ENCODE assay signal across 8 cellular contexts in the genomic region with DNA sequence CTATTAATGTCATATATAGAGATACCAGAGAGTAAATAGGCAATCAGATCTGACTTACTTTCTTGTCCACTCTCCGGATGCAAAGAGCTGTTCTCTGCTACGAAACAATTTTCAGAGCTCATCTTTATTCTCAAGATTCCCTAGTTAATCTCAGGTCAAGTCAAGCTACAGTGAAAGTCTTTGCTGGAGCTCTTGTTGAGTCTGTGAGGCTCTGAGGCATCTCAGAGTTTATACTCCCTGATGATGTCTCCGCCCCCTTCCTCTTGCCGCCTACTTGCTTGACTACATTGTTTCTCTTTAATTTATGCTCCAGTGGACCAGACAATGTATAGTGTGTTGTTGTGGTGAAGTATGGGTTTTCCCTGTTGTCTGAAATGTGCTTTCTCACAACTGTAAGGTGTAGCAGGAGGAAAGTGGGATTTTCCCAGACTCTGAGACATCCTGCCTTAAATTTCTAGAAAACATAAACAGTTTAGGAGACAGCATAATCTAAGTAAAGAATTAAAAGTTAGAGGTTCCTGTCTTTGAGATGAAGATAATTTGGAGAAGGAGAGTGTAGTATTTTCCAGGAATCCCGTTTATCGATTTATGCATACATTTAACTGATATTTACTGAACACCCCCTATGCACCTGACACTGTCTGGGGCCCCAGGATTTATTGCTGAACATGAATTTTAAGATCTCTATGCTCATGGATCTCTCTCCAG. TPM values are rescaled to one million over a fixed set of nuclear protein-coding genes. Genes with fewer than 3 reads are reported as not detected.
DNase-seq lines count a peak whose midpoint lies in the region; ATAC-seq and TF ChIP-seq lines count a peak whose summit lies in the region.

CD69 (minus strand) TSS at position 203 of the 708 bp plus-strand sequence; CDS start at position 122, 81 bp downstream.

- no peaks in the 10 kb centered on the region for H3K27me3 Mint-ChIP-seq in activated naive CD4-positive, alpha-beta T cell treated with anti-CD3 and anti-CD28 coated beads, Interleukin-2, amount 50 U/mL, for 24 hours
- no peaks in the 10 kb centered on the region for H3K27me3 Mint-ChIP-seq in mesothelial cell of epicardium (ENCODE audit: low read depth)

- peak within 1 kb of the TSS; percentile 100 for H3K27ac Mint-ChIP-seq in activated naive CD4-positive, alpha-beta T cell treated with anti-CD3 and anti-CD28 coated beads, Interleukin-2, amount 50 U/mL, for 24 hours
- H3K27ac Mint-ChIP-seq in mesothelial cell of epicardium, result no peak within 1 kb of the TSS

- H3K9ac ChIP-seq in SU-DHL-6 (ENCODE audit: low read length), result no peak within 1 kb of the TSS

- H3K4me2 ChIP-seq in SU-DHL-6 (ENCODE audit: low read depth, low read length, poor library complexity, severe bottlenecking) (peak within 1 kb of the TSS; percentile 51), osteoblast (ENCODE audit: insufficient read depth, low read length) (no peak within 1 kb of the TSS)

- H3K4me1 Mint-ChIP-seq in activated naive CD4-positive, alpha-beta T cell treated with anti-CD3 and anti-CD28 coated beads, Interleukin-2, amount 50 U/mL, for 24 hours, result peaks cover 37% of the 10 kb centered on the region
- H3K4me1 Mint-ChIP-seq in mesothelial cell of epicardium, result peaks cover 9% of the 10 kb centered on the region

- H2AFZ ChIP-seq in SU-DHL-6 (ENCODE audit: low read depth, low read length, severe bottlenecking), result no peak within 1 kb of the TSS
- H2AFZ ChIP-seq in osteoblast (ENCODE audit: low read length), result no peak within 1 kb of the TSS

- H3K4me3 Mint-ChIP-seq in activated naive CD4-positive, alpha-beta T cell treated with anti-CD3 and anti-CD28 coated beads, Interleukin-2, amount 50 U/mL, for 24 hours, result peak within 1 kb of the TSS; percentile 100
- no peak within 1 kb of the TSS for H3K4me3 Mint-ChIP-seq in mesothelial cell of epicardium

- H3K9me3 ChIP-seq in SU-DHL-6 (ENCODE audit: insufficient read depth, low read length) (no peaks in the 10 kb centered on the region), osteoblast (ENCODE audit: low read depth, low read length) (no peaks in the 10 kb centered on the region), SJCRH30 (replicated peaks) (no peaks in the 10 kb centered on the region)

- DNase-seq in GM12865 (ENCODE audit: low read depth) (peak; percentile 91), osteoblast (ENCODE audit: insufficient read length, low spot score, missing footprints) (peak; percentile 9), SJCRH30 (no peak), SW480 (ENCODE audit: low spot score) (no peak), mesothelial cell of epicardium (ENCODE audit: low spot score in 2 of 2, unreplicated experiment in 2 of 2) (no peak)

- ATAC-seq in HG02759 (IDR thresholded peaks at IDR 0.05; ENCODE audit: unreplicated experiment), result peak; percentile 57

- no peaks in the 10 kb centered on the region for H3K9me2 ChIP-seq in SU-DHL-6 (replicated peaks; ENCODE audit: insufficient read depth, low read length)

- H3K27me3 ChIP-seq in SU-DHL-6 (ENCODE audit: low read length), result no peaks in the 10 kb centered on the region
- no peaks in the 10 kb centered on the region for H3K27me3 ChIP-seq in osteoblast (ENCODE audit: insufficient read depth, low read length)
- H3K27me3 ChIP-seq in SJCRH30, result no peaks in the 10 kb centered on the region; the same call in 1 of the 2 replicates

- H3K27ac ChIP-seq in SU-DHL-6 (ENCODE audit: low read depth, low read length) (no peak within 1 kb of the TSS), osteoblast (ENCODE audit: low read depth, low read length) (no peak within 1 kb of the TSS), SJCRH30 (no peak within 1 kb of the TSS)

- H3K36me3 Mint-ChIP-seq in activated naive CD4-positive, alpha-beta T cell treated with anti-CD3 and anti-CD28 coated beads, Interleukin-2, amount 50 U/mL, for 24 hours, result peaks cover 38% of the 10 kb centered on the region
- no peaks in the 10 kb centered on the region for H3K36me3 Mint-ChIP-seq in mesothelial cell of epicardium

- H3K4me1 ChIP-seq in osteoblast (ENCODE audit: insufficient read depth, low read length) (no peaks in the 10 kb centered on the region), SJCRH30 (no peaks in the 10 kb centered on the region)

- H3K4me3 ChIP-seq in GM12865 (ENCODE audit: low read depth, low read length), result peak within 1 kb of the TSS; percentile 65
- peak within 1 kb of the TSS; percentile 13 for H3K4me3 ChIP-seq in SU-DHL-6 (ENCODE audit: insufficient read depth, low read length, poor library complexity, severe bottlenecking)
- no peak within 1 kb of the TSS for H3K4me3 ChIP-seq in osteoblast (ENCODE audit: insufficient read depth, low read length)
- H3K4me3 ChIP-seq in SJCRH30, result no peak within 1 kb of the TSS

- H3K9me3 Mint-ChIP-seq in activated naive CD4-positive, alpha-beta T cell treated with anti-CD3 and anti-CD28 coated beads, Interleukin-2, amount 50 U/mL, for 24 hours, result no peaks in the 10 kb centered on the region
- no peaks in the 10 kb centered on the region for H3K9me3 Mint-ChIP-seq in mesothelial cell of epicardium

- H3K79me2 ChIP-seq in SU-DHL-6 (ENCODE audit: insufficient read depth, low read length), result no peaks in the 10 kb centered on the region
- H3K79me2 ChIP-seq in osteoblast (ENCODE audit: insufficient read depth, low read length), result no peaks in the 10 kb centered on the region

- H3F3A ChIP-seq in SU-DHL-6 (ENCODE audit: insufficient read depth), result peaks cover 13% of the 10 kb centered on the region

- H3K36me3 ChIP-seq in SU-DHL-6 (ENCODE audit: low read length), result no peaks in the 10 kb centered on the region
- no peaks in the 10 kb centered on the region for H3K36me3 ChIP-seq in osteoblast (ENCODE audit: insufficient read depth, low read length)
- no peaks in the 10 kb centered on the region for H3K36me3 ChIP-seq in SJCRH30

- TF ChIP-seq CTCF in GM12865 (IDR thresholded peaks at IDR 0.05; ENCODE audit: insufficient read depth, low read depth, low read length, missing control alignments), result no peak
- no peak for TF ChIP-seq CTCF in SU-DHL-6 (IDR thresholded peaks at IDR 0.05; ENCODE audit: insufficient read depth, low read length, poor library complexity, severe bottlenecking)
- no peak for TF ChIP-seq CTCF in osteoblast (IDR thresholded peaks at IDR 0.05; ENCODE audit: extremely low read depth, low read depth, low read length)
- no peak for TF ChIP-seq CTCF in mesothelial cell of epicardium (IDR thresholded peaks at IDR 0.05; ENCODE audit: unreplicated experiment)

- H4K20me1 ChIP-seq in SU-DHL-6 (ENCODE audit: low read depth, low read length) (no peaks in the 10 kb centered on the region), osteoblast (ENCODE audit: insufficient read depth, low read length) (no peaks in the 10 kb centered on the region)

RNA-seq across cellular contexts. Expression of gene CD69, which starts in this region (rescaled TPM):
- total RNA-seq in osteoblast (not detected in 2 replicates), mesothelial cell of epicardium (0.40 to 0.78 TPM (median 0.43 TPM) in 3 replicates)
- not detected in 2 replicates for total RNA-seq in SJCRH30 (2014; rRNA removed; shearing (Covaris generic))

Comparison
In these comparisons a context has a peak if more than half of its experiments do, and no peak if none do; other contexts are left out.
1. Peak in DNase-seq in osteoblast; RNA of the gene not detected or under 1 TPM.
2. H3K4me3 ChIP-seq: peak in GM12865 (single experiment) and SU-DHL-6 (single experiment); none in osteoblast (single experiment) and SJCRH30 (single experiment).